12 cellular contexts compared by ENCODE assay signal in the genomic region with DNA sequence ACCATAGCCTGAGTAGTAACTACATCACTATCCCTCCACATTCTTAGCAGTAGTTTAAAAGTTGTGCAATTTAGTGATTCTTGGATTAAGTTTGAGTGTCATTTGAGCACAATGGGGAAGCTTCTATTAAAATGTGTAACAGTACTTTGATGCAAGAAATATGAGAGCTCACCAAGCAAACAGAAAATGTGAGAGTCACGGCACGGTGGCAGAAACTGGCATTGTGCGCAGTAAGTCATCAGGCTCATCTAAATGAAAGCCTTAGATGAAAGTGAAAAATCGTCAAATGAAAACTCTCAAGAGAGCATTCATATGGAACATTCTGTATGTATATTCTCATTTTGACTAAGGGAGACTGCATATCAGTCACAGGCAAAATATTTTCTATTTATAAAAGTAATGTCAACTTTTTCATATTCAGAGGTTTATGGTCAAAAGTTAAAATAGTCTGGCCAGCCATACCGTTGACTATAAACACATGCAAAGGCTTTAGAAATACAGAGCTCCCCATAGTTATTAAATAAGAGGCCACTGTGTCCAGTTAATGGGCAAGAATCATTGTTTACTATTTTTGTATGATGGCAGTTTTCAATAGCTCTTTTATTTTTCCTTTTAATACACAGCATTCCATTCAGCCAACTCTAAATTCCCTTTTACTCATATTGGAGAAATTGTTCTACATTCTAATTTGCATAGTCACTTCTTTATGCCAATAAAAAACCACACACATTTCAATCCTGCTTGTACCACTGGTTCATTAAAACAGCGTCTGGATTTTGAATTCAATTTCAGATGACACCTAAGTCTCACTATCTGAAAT.
A peak's percentile ranks its signal among the peaks of the same experiment; 100 is the strongest.
DNase-seq lines count a peak whose midpoint lies in the region; ATAC-seq and TF ChIP-seq lines count a peak whose summit lies in the region.
"Had no signal": no experiment of that assay in that cellular context is flagged by ENCODE, and none has a peak within 500 bp of the region (broad histone marks: within the 10 kb centered on the region; RNA-seq: fewer than 3 reads in every experiment).

No MANE protein-coding gene starts in this region.

- peaks cover 13% of the 10 kb centered on the region for H3K4me1 Mint-ChIP-seq in stimulated activated memory B cell treated with anti-CD40 and anti-IgM and Interleukin-4, amounts not matched to agents 10 μg/mL and 1 μg/mL and 100 μg/mL, for 72 hours
- H3K4me1 Mint-ChIP-seq in CD14-positive monocyte = no peaks in the 10 kb centered on the region
- H3K4me1 Mint-ChIP-seq: memory B cell had no signal

- no peak for TF ChIP-seq CTCF in CD14-positive monocyte (IDR thresholded peaks at IDR 0.05)

- no peaks in the 10 kb centered on the region for H3K36me3 Mint-ChIP-seq in stimulated activated memory B cell treated with anti-CD40 and anti-IgM and Interleukin-4, amounts not matched to agents 10 μg/mL and 1 μg/mL and 100 μg/mL, for 72 hours
- no peaks in the 10 kb centered on the region for H3K36me3 Mint-ChIP-seq in CD14-positive monocyte
- H3K36me3 Mint-ChIP-seq: memory B cell had no signal

- no peak overlapping the region for H3K4me3 Mint-ChIP-seq in stimulated activated memory B cell treated with anti-CD40 and anti-IgM and Interleukin-4, amounts not matched to agents 10 μg/mL and 1 μg/mL and 100 μg/mL, for 72 hours
- no peak overlapping the region for H3K4me3 Mint-ChIP-seq in CD14-positive monocyte
- H3K4me3 Mint-ChIP-seq: memory B cell had no signal

- no peak overlapping the region for H3K27ac Mint-ChIP-seq in stimulated activated memory B cell treated with anti-CD40 and anti-IgM and Interleukin-4, amounts not matched to agents 10 μg/mL and 1 μg/mL and 100 μg/mL, for 72 hours
- no peak overlapping the region for H3K27ac Mint-ChIP-seq in CD14-positive monocyte
- H3K27ac Mint-ChIP-seq: memory B cell had no signal

- H3K27me3 Mint-ChIP-seq in stimulated activated memory B cell treated with anti-CD40 and anti-IgM and Interleukin-4, amounts not matched to agents 10 μg/mL and 1 μg/mL and 100 μg/mL, for 72 hours = no peaks in the 10 kb centered on the region
- no peaks in the 10 kb centered on the region for H3K27me3 Mint-ChIP-seq in CD14-positive monocyte (ENCODE audit: low read depth in 3 of 3)
- H3K27me3 Mint-ChIP-seq: memory B cell had no signal

- DNase-seq in M059J (ENCODE audit: low read depth) (peak; percentile 10), NCI-H187 treated with DMSO at 0.1 percent for 48 hours (lab: John Stamatoyannopoulos, UW) (no peak), CD14-positive monocyte (ENCODE audit: low spot score) (no peak), posterior cingulate gyrus (no peak)
- no peak for DNase-seq in activated CD4-positive, alpha-beta T cell treated with anti-CD3 and anti-CD28 coated beads for 1 hour
- DNase-seq: DMS153, Kasumi-1 had no signal

- intact Hi-C loops in CD14-positive monocyte (cut with micrococcal nuclease) = no loop called here
- intact Hi-C loops in posterior cingulate gyrus (cut with DNase I) = no loop called here

- H3K9me3 Mint-ChIP-seq in stimulated activated memory B cell treated with anti-CD40 and anti-IgM and Interleukin-4, amounts not matched to agents 10 μg/mL and 1 μg/mL and 100 μg/mL, for 72 hours = peaks cover 6% of the 10 kb centered on the region
- peaks cover 0 to 5% (median 4%) of the 10 kb centered on the region in 7 donors for H3K9me3 Mint-ChIP-seq in CD14-positive monocyte

- ATAC-seq in GM19452 (IDR thresholded peaks at IDR 0.05; ENCODE audit: unreplicated experiment) = peak; percentile 95
- ATAC-seq in HG02885 (IDR thresholded peaks at IDR 0.05; ENCODE audit: poor library complexity, unreplicated experiment) = peak; percentile 87
- peak; percentile 62 for ATAC-seq in stimulated activated memory B cell treated with anti-CD40 and anti-IgM and Interleukin-4, amounts not matched to agents 10 μg/mL and 1 μg/mL and 100 μg/mL, for 72 hours
- ATAC-seq: gastroesophageal sphincter had no signal
